ENCODE assay signal across 6 cellular contexts in the genomic region with DNA sequence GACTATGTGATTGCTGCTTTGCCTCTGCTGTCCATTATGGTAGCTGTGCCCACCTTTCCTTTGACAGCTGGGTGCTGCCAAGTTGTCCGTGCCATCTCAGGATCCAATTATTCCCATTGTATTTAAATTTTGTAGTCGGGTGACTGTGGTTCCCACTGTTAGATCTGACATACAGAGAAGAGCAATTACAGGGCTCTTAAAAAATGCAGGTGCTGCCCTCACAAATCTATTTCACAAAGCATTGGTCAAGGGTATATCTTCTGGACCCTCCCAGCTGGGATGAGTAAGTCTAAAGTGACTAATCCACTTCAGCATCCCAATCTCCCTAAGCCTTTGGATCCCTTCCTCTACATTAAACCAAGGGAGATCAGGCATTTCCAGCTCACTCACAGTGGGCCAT. TPM values are rescaled to one million over a fixed set of nuclear protein-coding genes. Genes with fewer than 3 reads are reported as not detected.
"Had no signal": no experiment of that assay in that cellular context is flagged by ENCODE, and none has a peak within 500 bp of the region (broad histone marks: within the 10 kb centered on the region; RNA-seq: fewer than 3 reads in every experiment).

No MANE protein-coding gene starts in this region.

RNA-seq across cellular contexts. Expression of a gene that starts 41.4 kb away (rescaled TPM):
- total RNA-seq: lower leg skin, mononuclear cell, natural killer cell, occipital lobe, posterior vena cava, ureter had no signal
